ENCODE assay signal across 12 cellular contexts in genomic region chr6:7730003-7730402, GRCh38. TPM values are rescaled to one million over a fixed set of nuclear protein-coding genes. Genes with fewer than 3 reads are reported as not detected.
DNase-seq lines count a peak whose midpoint lies in the region; ATAC-seq, FAIRE-seq and TF ChIP-seq lines count a peak whose summit lies in the region.
"Had no signal": no experiment of that assay in that cellular context is flagged by ENCODE, and none has a peak within 500 bp of the region (broad histone marks: within the 10 kb centered on the region; RNA-seq: fewer than 3 reads in every experiment).

No MANE protein-coding gene starts in this region.

- H3K4me3 Mint-ChIP-seq in astrocyte (ENCODE audit: unreplicated experiment) (no peak overlapping the region), type B pancreatic cell (peak overlapping the region; percentile 36)

- H3K36me3 ChIP-seq in astrocyte (ENCODE audit: insufficient read depth, low read length), result no peaks in the 10 kb centered on the region
- H3K36me3 ChIP-seq in mesodermal cell (ENCODE audit: control insufficient read depth, insufficient read depth, low read length), result peaks cover 23% of the 10 kb centered on the region
- no peaks in the 10 kb centered on the region for H3K36me3 ChIP-seq in pancreas

- H3K27ac ChIP-seq in astrocyte (ENCODE audit: low read depth, low read length) (peak overlapping the region; percentile 33), mesodermal cell (ENCODE audit: low read depth, low read length, severe bottlenecking) (peak overlapping the region; percentile 41), pancreas (no peak overlapping the region)

- H3K27me3 ChIP-seq in astrocyte (ENCODE audit: insufficient read depth, low read length) (peaks cover 21% of the 10 kb centered on the region), pancreas (peaks cover 0 to 19% (median 1%) of the 10 kb centered on the region in 4 donors)

- no peak overlapping the region for H3K9ac ChIP-seq in astrocyte (ENCODE audit: low read length)

- TF ChIP-seq CTCF in astrocyte (IDR thresholded peaks at IDR 0.05; ENCODE audit: insufficient read depth, low read depth, low read length), result no peak
- TF ChIP-seq CTCF in type B pancreatic cell (conservative IDR thresholded peaks at IDR 0.05), result no peak
- no peak for TF ChIP-seq CTCF in pancreas (IDR thresholded peaks at IDR 0.05)

- H2AFZ ChIP-seq in astrocyte (ENCODE audit: low read depth, low read length), result no peak overlapping the region

- H4K20me1 ChIP-seq in astrocyte (ENCODE audit: insufficient read depth, low read length), result peaks cover 3% of the 10 kb centered on the region

- WGBS in mesodermal cell (ENCODE audit: insufficient coverage in 2 of 2), 2 experiments, result no CpG with 5 or more reads among the region's 3 CpGs
- 68 to 78% methylated on average over 3 of the region's 3 CpGs for WGBS in pancreas, 2 donors

- H3K36me3 Mint-ChIP-seq in astrocyte (ENCODE audit: low read depth, unreplicated experiment), result no peaks in the 10 kb centered on the region
- H3K36me3 Mint-ChIP-seq in type B pancreatic cell, result no peaks in the 10 kb centered on the region

- H3K4me1 ChIP-seq in astrocyte (ENCODE audit: insufficient read depth, low read length), result peaks cover 29% of the 10 kb centered on the region
- peaks cover 19% of the 10 kb centered on the region for H3K4me1 ChIP-seq in mesodermal cell (ENCODE audit: control insufficient read depth, insufficient read depth, low read length, poor library complexity, severe bottlenecking)
- H3K4me1 ChIP-seq in pancreas, result peaks cover 12 to 15% (median 13%) of the 10 kb centered on the region in 3 donors

- FAIRE-seq in astrocyte (lab: Jason Lieb, UNC) (no peak), pancreas (lab: Jason Lieb, UNC) (no peak)

- DNase-seq in M059J (ENCODE audit: low read depth), result peak; percentile 23
- no peak for DNase-seq in astrocyte (ENCODE audit: low read depth)
- no peak for DNase-seq in type B pancreatic cell (ENCODE audit: extremely low spot score, unreplicated experiment)
- DNase-seq in pancreas, result no peak
- DNase-seq in activated effector memory CD4-positive, alpha-beta T cell treated with Interleukin-2 at 50 U/mL for 16 hours, result no peak
- DNase-seq: DMS 273 treated with DMSO at 0.1 percent for 48 hours, EL, Karpas-422, NCI-H510A, NCI-H82 had no signal

- H3K4me3 ChIP-seq in astrocyte (ENCODE audit: insufficient read depth, low read depth, low read length) (no peak overlapping the region), mesodermal cell (ENCODE audit: extremely low read depth, insufficient read depth, low read length, poor library complexity, severe bottlenecking) (peak overlapping the region; percentile 50), pancreas (no peak overlapping the region)

- peaks cover 34% of the 10 kb centered on the region for H3K4me1 Mint-ChIP-seq in astrocyte (ENCODE audit: low read depth, unreplicated experiment)
- H3K4me1 Mint-ChIP-seq in type B pancreatic cell (ENCODE audit: unreplicated experiment), result peaks cover 9% of the 10 kb centered on the region

- H3K9me3 ChIP-seq in astrocyte (ENCODE audit: insufficient read depth, low read depth, low read length) (no peaks in the 10 kb centered on the region), mesodermal cell (ENCODE audit: control insufficient read depth, low read length) (no peaks in the 10 kb centered on the region), pancreas (no peaks in the 10 kb centered on the region)

- no peaks in the 10 kb centered on the region for H3K79me2 ChIP-seq in astrocyte (ENCODE audit: insufficient read depth, low read length)

- intact Hi-C loops in pancreas (cut with DNase I), result loop anchor here in 1 of 3 donors (10.0 kb wide), 1 partner anchor 325 kb away; no protein-coding TSS in a partner anchor

- no peaks in the 10 kb centered on the region for H3K9me3 Mint-ChIP-seq in astrocyte (ENCODE audit: unreplicated experiment)
- no peaks in the 10 kb centered on the region for H3K9me3 Mint-ChIP-seq in type B pancreatic cell

- H3K27me3 Mint-ChIP-seq in astrocyte (ENCODE audit: low read depth, unreplicated experiment), result peaks cover 9% of the 10 kb centered on the region
- peaks cover 84% of the 10 kb centered on the region for H3K27me3 Mint-ChIP-seq in type B pancreatic cell

- H3K4me2 ChIP-seq in astrocyte (ENCODE audit: low read length), result peak overlapping the region; percentile 71

- H3K27ac Mint-ChIP-seq in astrocyte (ENCODE audit: unreplicated experiment), result peak overlapping the region; percentile 42
- no peak overlapping the region for H3K27ac Mint-ChIP-seq in type B pancreatic cell

- ATAC-seq in pancreas, result no peak
- ATAC-seq in GM21786 (IDR thresholded peaks at IDR 0.05; ENCODE audit: unreplicated experiment), result no peak

RNA-seq across cellular contexts. Expression of gene BMP6, which starts 4.1 kb away (rescaled TPM):
- total RNA-seq in M059J (2014; rRNA removed; shearing (Covaris generic)), result not detected in 2 replicates
- total RNA-seq in astrocyte, result 2.2 and 2.8 TPM in 2 replicates
- 17.9 TPM for polyA plus RNA-seq in mesodermal cell (2013, experiment 1 of 2)
- 16.8 TPM for polyA plus RNA-seq in mesodermal cell (2013, experiment 2 of 2)
- 1.5 and 1.8 TPM in 2 replicates for total RNA-seq in type B pancreatic cell (ENCODE audit: low replicate concordance)
- total RNA-seq in pancreas, result under 1 TPM; 0.09 to 0.69 (median 0.31) TPM
- polyA plus RNA-seq in pancreas, result under 1 TPM; 0.40 to 0.42 TPM

Comparison
In these comparisons a context has a peak if more than half of its experiments do, and no peak if none do; other contexts are left out.
1. H3K27ac ChIP-seq: peak in astrocyte (single experiment) and mesodermal cell (single experiment); none in pancreas (0 of 4).